In genomic region chr2:39435974-39436591, GRCh38 we compare ENCODE assay signal across 8 cellular contexts. TPM values are rescaled to one million over a fixed set of nuclear protein-coding genes. Genes with fewer than 3 reads are reported as not detected.
DNase-seq lines count a peak whose midpoint lies in the region; ATAC-seq and TF ChIP-seq lines count a peak whose summit lies in the region.

No MANE protein-coding gene starts in this region.

- H3K27me3 Mint-ChIP-seq in CD8-positive, alpha-beta T cell (ENCODE audit: low read depth), result no peaks in the 10 kb centered on the region
- H3K27me3 Mint-ChIP-seq in T-helper 17 cell, result no peaks in the 10 kb centered on the region
- no peaks in the 10 kb centered on the region for H3K27me3 Mint-ChIP-seq in nephron progenitor cell (ENCODE audit: low read depth, poor library complexity)

- no peak for TF ChIP-seq CTCF in CD8-positive, alpha-beta T cell (IDR thresholded peaks at IDR 0.05)
- TF ChIP-seq CTCF in HEK293 (tag by site-specific recombination; IDR thresholded peaks at IDR 0.05) (no peak), fibroblast of pulmonary artery (IDR thresholded peaks at IDR 0.05; ENCODE audit: low read length, missing control alignments) (no peak), nephron progenitor cell (IDR thresholded peaks at IDR 0.05) (no peak), GM10248 (IDR thresholded peaks at IDR 0.05; ENCODE audit: control extremely low read depth, extremely low read depth, low read depth, missing control alignments) (no peak)

- no peak for ATAC-seq in CD8-positive, alpha-beta T cell
- no peak for ATAC-seq in T-helper 17 cell

- CTCF ChIA-PET in CD8-positive, alpha-beta T cell (lab: Charles Lee), result interaction anchor here (0.6 kb wide), 1 partner anchor 855 kb away, joined by 3 read pairs; no protein-coding TSS in a partner anchor
- CTCF ChIA-PET in HEK293 (lab: Yijun Ruan, JAX) (interaction anchor here (0.7 kb wide), 2 partner anchors 160 to 746 kb away, joined by 3 to 5 read pairs; no protein-coding TSS in a partner anchor), GM10248 (lab: Yijun Ruan, JAX) (interaction anchor here (0.7 to 1.5 kb wide), 4 partner anchors 8 to 57 kb away, joined by 3 to 5 read pairs (median 4); no protein-coding TSS in a partner anchor)

- peaks cover 55% of the 10 kb centered on the region for H3K4me1 Mint-ChIP-seq in CD8-positive, alpha-beta T cell (ENCODE audit: low read depth)
- H3K4me1 Mint-ChIP-seq in T-helper 17 cell (peaks cover 43% of the 10 kb centered on the region), nephron progenitor cell (peaks cover 65% of the 10 kb centered on the region)

- H3K4me3 Mint-ChIP-seq in CD8-positive, alpha-beta T cell, result peak overlapping the region; percentile 90
- H3K4me3 Mint-ChIP-seq in T-helper 17 cell, result peak overlapping the region; percentile 91
- H3K4me3 Mint-ChIP-seq in nephron progenitor cell, result peak overlapping the region; percentile 94

- no peak for DNase-seq in CD8-positive, alpha-beta T cell
- DNase-seq in T-helper 17 cell (no peak), fibroblast of pulmonary artery (ENCODE audit: low read depth) (peak; percentile 62), nephron progenitor cell (peak; percentile 5), AML-193 (lab: John Stamatoyannopoulos, UW) (no peak), GM10248 (ENCODE audit: extremely low spot score) (no peak), DMS153 (lab: John Stamatoyannopoulos, UW) (no peak)

- H3K27me3 ChIP-seq in CD8-positive, alpha-beta T cell (ENCODE audit: insufficient read depth, low read length), result no peaks in the 10 kb centered on the region

- POLR2A ChIA-PET in CD8-positive, alpha-beta T cell (lab: Charles Lee), result interaction anchor here (1.1 kb wide), 1 partner anchor 685 kb away, joined by 3 read pairs; the partner anchor contains the start of gene SRSF7
- POLR2A ChIA-PET in HEK293 (lab: Yijun Ruan, JAX) (interaction anchor here (1.0 kb wide), 1 partner anchor 24 kb away, joined by 4 read pairs; no protein-coding TSS in a partner anchor), GM10248 (lab: Yijun Ruan, JAX) (no interaction called here)

- H3K9me3 Mint-ChIP-seq in CD8-positive, alpha-beta T cell, result no peaks in the 10 kb centered on the region
- no peaks in the 10 kb centered on the region for H3K9me3 Mint-ChIP-seq in nephron progenitor cell

- peak overlapping the region; percentile 84 for H3K27ac Mint-ChIP-seq in CD8-positive, alpha-beta T cell
- peak overlapping the region; percentile 70 for H3K27ac Mint-ChIP-seq in T-helper 17 cell
- peak overlapping the region; percentile 93 for H3K27ac Mint-ChIP-seq in nephron progenitor cell

- peak overlapping the region; percentile 52 for H3K27ac ChIP-seq in CD8-positive, alpha-beta T cell (ENCODE audit: low read depth, low read length)
- peak overlapping the region; percentile 94; the same call in 1 of the 2 replicates for H3K27ac ChIP-seq in HEK293 (ENCODE audit: extremely low read depth, low read depth, low read length)

- peak overlapping the region; percentile 74 for H3K4me3 ChIP-seq in CD8-positive, alpha-beta T cell (ENCODE audit: low read depth, low read length)
- H3K4me3 ChIP-seq in HEK293 (ENCODE audit: low read depth, low read length) (peak overlapping the region; percentile 83), fibroblast of pulmonary artery (replicated peaks; ENCODE audit: low read depth, low read length) (peak overlapping the region; percentile 93)

- no peaks in the 10 kb centered on the region for H3K36me3 Mint-ChIP-seq in CD8-positive, alpha-beta T cell
- H3K36me3 Mint-ChIP-seq in T-helper 17 cell (ENCODE audit: low read depth), result peaks cover 2% of the 10 kb centered on the region
- H3K36me3 Mint-ChIP-seq in nephron progenitor cell (ENCODE audit: low read depth), result no peaks in the 10 kb centered on the region

- intact Hi-C loops in CD8-positive, alpha-beta T cell (cut with DNase I, micrococcal nuclease), result loop anchor here in 1 of 2 experiments (5.0 kb wide), 2 partner anchors 314 to 834 kb away; partner anchors contain the start of genes HNRNPLL and SOS1

- no peaks in the 10 kb centered on the region for H3K36me3 ChIP-seq in CD8-positive, alpha-beta T cell (ENCODE audit: insufficient read depth, low read length)
- H3K36me3 ChIP-seq in HEK293 (ENCODE audit: control insufficient read depth in 2 of 2, insufficient read depth in 1 of 2, low read length in 2 of 2), result no peaks in the 10 kb centered on the region

- peaks cover 22% of the 10 kb centered on the region for H3K4me1 ChIP-seq in CD8-positive, alpha-beta T cell (ENCODE audit: insufficient read depth, low read length)
- H3K4me1 ChIP-seq in HEK293 (ENCODE audit: control insufficient read depth, insufficient read depth, low read length), result peaks cover 33% of the 10 kb centered on the region

- no peaks in the 10 kb centered on the region for H3K9me3 ChIP-seq in CD8-positive, alpha-beta T cell (ENCODE audit: low read length)
- no peaks in the 10 kb centered on the region for H3K9me3 ChIP-seq in HEK293 (ENCODE audit: control insufficient read depth, insufficient read depth, low read depth, low read length)
- no peaks in the 10 kb centered on the region for H3K9me3 ChIP-seq in T-helper 17 cell (ENCODE audit: control insufficient read depth, low read length, poor library complexity, severe bottlenecking)

TF ChIP-seq in HEK293, 187 proteins besides CTCF, POLR2A, EP300 and RAD21 (continues in another document):
- TF ChIP-seq ZNF362 (tag by site-specific recombination; IDR thresholded peaks at IDR 0.05), result 0 out of 2 replicates have a peak, but pooled peaks have one; percentile 51
- no peak for TF ChIP-seq ZNF266 (tag by site-specific recombination; IDR thresholded peaks at IDR 0.05; ENCODE audit: low read depth)
- TF ChIP-seq ZNF830 (tag by site-specific recombination; IDR thresholded peaks at IDR 0.05; ENCODE audit: low read depth), result no peak
- no peak for TF ChIP-seq KLF17 (tag by site-specific recombination; IDR thresholded peaks at IDR 0.05)
- TF ChIP-seq ZNF561 (tag by site-specific recombination; IDR thresholded peaks at IDR 0.05; ENCODE audit: borderline replicate concordance), result no peak
- TF ChIP-seq ZBTB44 (tag by site-specific recombination; IDR thresholded peaks at IDR 0.05), result no peak
- no peak for TF ChIP-seq ZNF302 (tag by site-specific recombination; IDR thresholded peaks at IDR 0.05; ENCODE audit: low read depth)
- TF ChIP-seq PRDM6 (tag by site-specific recombination; IDR thresholded peaks at IDR 0.05), result no peak
- TF ChIP-seq ZNF292 (tag by site-specific recombination; IDR thresholded peaks at IDR 0.05; ENCODE audit: borderline replicate concordance, low read depth), result no peak
- 0 out of 2 replicates have a peak, but pooled peaks have one; percentile 14 for TF ChIP-seq PRDM1 (tag by site-specific recombination; IDR thresholded peaks at IDR 0.05)
- TF ChIP-seq ZBTB6 (tag by site-specific recombination; IDR thresholded peaks at IDR 0.05), result no peak
- TF ChIP-seq ZEB2 (tag by site-specific recombination; IDR thresholded peaks at IDR 0.05), result no peak

RNA-seq across cellular contexts. Expression of gene MAP4K3, which starts 1.0 kb away (rescaled TPM):
- 10 to 100 TPM; 15.0 to 19.8 TPM for total RNA-seq in CD8-positive, alpha-beta T cell
- total RNA-seq in T-helper 17 cell, result 10 to 100 TPM; 18.8 to 19.7 TPM

Comparison
In these comparisons a context has a peak if more than half of its experiments do, and no peak if none do; other contexts are left out.
1. DNase-seq: peak in fibroblast of pulmonary artery (single experiment) and nephron progenitor cell (single experiment); none in CD8-positive, alpha-beta T cell (0 of 7), T-helper 17 cell (0 of 3), AML-193 (0 of 2), GM10248 (single experiment) and DMS153 (single experiment).
2. Peak in every context shown above with its lines, with median percentiles within 50 percentile points of each other: H3K4me3 ChIP-seq, H3K27ac Mint-ChIP-seq and H3K4me3 Mint-ChIP-seq.